In genomic region chr14:22471545-22472121, GRCh38 we compare ENCODE assay signal across 8 cellular contexts.
DNase-seq lines count a peak whose midpoint lies in the region; ATAC-seq and TF ChIP-seq lines count a peak whose summit lies in the region.

No MANE protein-coding gene starts in this region.

- DNase-seq in Ammon's horn (ENCODE audit: low spot score) (peak; percentile 31), M059J (ENCODE audit: low read depth) (peak; percentile 52), cardiac fibroblast (ENCODE audit: low read depth in 2 of 2) (peak; percentile 36 to 71), lung (ENCODE audit: low spot score) (peak; percentile 51)
- no peak for DNase-seq in activated CD8-positive, alpha-beta memory T cell treated with anti-CD3 and anti-CD28 coated beads, Interleukin-2, amount 50 U/mL, for 4 hours
- DNase-seq in stimulated activated CD4-positive, alpha-beta T cell treated with anti-CD3 and anti-CD28 coated beads, Interleukin-2, amount 100 ng/mL, for 48 hours = no peak

- peaks cover 0 to 2% of the 10 kb centered on the region in 2 donors for H3K4me1 ChIP-seq in lung (ENCODE audit: control insufficient read depth in 2 of 2, insufficient read depth in 2 of 2, low read length in 2 of 2)

- ATAC-seq in lung (ENCODE audit: insufficient read depth, low FRiP score) (no peak), HG02763 (IDR thresholded peaks at IDR 0.05; ENCODE audit: unreplicated experiment) (no peak), HG03442 (IDR thresholded peaks at IDR 0.05; ENCODE audit: unreplicated experiment) (no peak)

- no peaks in the 10 kb centered on the region for H3K9me3 ChIP-seq in lung (ENCODE audit: control insufficient read depth in 2 of 2, insufficient read depth in 1 of 2, low read length in 1 of 2)

- no peaks in the 10 kb centered on the region for H3K36me3 ChIP-seq in lung (ENCODE audit: control insufficient read depth in 2 of 2, insufficient read depth in 2 of 2, low read length in 2 of 2)

- TF ChIP-seq CTCF in cardiac fibroblast (IDR thresholded peaks at IDR 0.05; ENCODE audit: low read depth, low read length) (peak; percentile 61), lung (IDR thresholded peaks at IDR 0.05; ENCODE audit: control extremely low read depth, extremely low read depth) (peak; percentile 12)

- 35 to 50% methylated on average over 7 of the region's 7 CpGs for whole genome bisulfite sequencing in lung, 2 donors

- H3K4me3 ChIP-seq in cardiac fibroblast (replicated peaks in 1 of 2; ENCODE audit: low read depth in 2 of 2, low read length in 2 of 2) (no peak overlapping the region), lung (no peak overlapping the region)

- H3K27ac ChIP-seq in lung (ENCODE audit: low read depth in 1 of 2, low read length in 1 of 2) = no peak overlapping the region

- no peaks in the 10 kb centered on the region for H3K27me3 ChIP-seq in lung (ENCODE audit: control insufficient read depth, insufficient read depth)

Comparison
In these comparisons a context has a peak if more than half of its experiments do, and no peak if none do; other contexts are left out.
1. DNase-seq: peak in Ammon's horn (single experiment), M059J (single experiment), cardiac fibroblast (2 of 2) and lung (single experiment); none in activated CD8-positive, alpha-beta memory T cell treated with anti-CD3 and anti-CD28 coated beads, Interleukin-2, amount 50 U/mL, for 4 hours (single experiment) and stimulated activated CD4-positive, alpha-beta T cell treated with anti-CD3 and anti-CD28 coated beads, Interleukin-2, amount 100 ng/mL, for 48 hours (0 of 2).